12 cellular contexts compared by ENCODE assay signal in the genomic region with DNA sequence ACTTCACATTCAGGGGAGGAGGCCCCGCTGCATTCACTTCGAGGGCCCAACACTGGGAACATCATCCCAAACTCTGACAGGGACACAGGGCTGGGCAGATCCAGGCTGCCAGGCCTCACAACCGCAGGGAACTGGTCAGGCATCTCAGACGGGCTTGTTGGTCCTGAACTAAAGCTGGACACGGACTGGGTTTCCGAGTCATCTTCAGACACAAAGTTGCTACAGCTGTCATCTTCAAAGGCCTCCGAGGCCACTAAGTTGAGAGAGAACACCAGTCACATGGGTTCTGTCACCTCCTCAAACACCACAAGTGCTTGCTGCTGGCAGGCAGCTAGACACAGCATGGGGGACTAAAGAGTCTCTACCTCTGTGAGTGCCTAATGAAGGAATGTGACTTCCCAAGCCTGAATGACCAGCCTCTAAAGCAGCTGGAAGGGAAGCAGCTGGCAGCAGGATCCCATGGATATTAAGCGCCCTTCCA. TPM values are rescaled to one million over a fixed set of nuclear protein-coding genes. Genes with fewer than 3 reads are reported as not detected.
A peak's percentile ranks its signal among the peaks of the same experiment; 100 is the strongest.
DNase-seq lines count a peak whose midpoint lies in the region; ATAC-seq and TF ChIP-seq lines count a peak whose summit lies in the region.
"Had no signal": no experiment of that assay in that cellular context is flagged by ENCODE, and none has a peak within 500 bp of the region (broad histone marks: within the 10 kb centered on the region; RNA-seq: fewer than 3 reads in every experiment).

No MANE protein-coding gene starts in this region.

- no peaks in the 10 kb centered on the region for H3K27me3 ChIP-seq in upper lobe of left lung

- H3K4me3 Mint-ChIP-seq in activated naive CD4-positive, alpha-beta T cell treated with anti-CD3 and anti-CD28 coated beads, Interleukin-2, amount 50 U/mL, for 24 hours, result no peak overlapping the region
- H3K4me3 Mint-ChIP-seq in activated naive CD4-positive, alpha-beta T cell treated with anti-CD3 and anti-CD28 coated beads, Interleukin-2, amount 10 ng/mL, durations not matched to agents 7 days and 5 days, result no peak overlapping the region
- no peak overlapping the region for H3K4me3 Mint-ChIP-seq in effector memory CD8-positive, alpha-beta T cell
- H3K4me3 Mint-ChIP-seq in naive B cell, result no peak overlapping the region
- H3K4me3 Mint-ChIP-seq: activated CD4-positive, alpha-beta memory T cell treated with anti-CD3 and anti-CD28 coated beads, Interleukin-2, amount 10 ng/mL, durations not matched to agents 7 days and 5 days had no signal

- no peak for TF ChIP-seq EP300 in upper lobe of left lung (IDR thresholded peaks at IDR 0.05)

- WGBS in upper lobe of left lung, 2 donors, result 70 to 80% methylated on average over 2 to 8 of the region's 8 CpGs

- peaks cover 0 to 5% (median 3%) of the 10 kb centered on the region in 4 donors for H3K4me1 ChIP-seq in upper lobe of left lung

- peak in 1 of 4 donors; percentile 12 for TF ChIP-seq POLR2A in upper lobe of left lung (IDR thresholded peaks at IDR 0.05)

- H3K36me3 Mint-ChIP-seq in activated naive CD4-positive, alpha-beta T cell treated with anti-CD3 and anti-CD28 coated beads, Interleukin-2, amount 50 U/mL, for 24 hours, result peaks cover 14% of the 10 kb centered on the region
- peaks cover 74% of the 10 kb centered on the region for H3K36me3 Mint-ChIP-seq in activated naive CD4-positive, alpha-beta T cell treated with anti-CD3 and anti-CD28 coated beads, Interleukin-2, amount 10 ng/mL, durations not matched to agents 7 days and 5 days
- H3K36me3 Mint-ChIP-seq in effector memory CD8-positive, alpha-beta T cell (ENCODE audit: insufficient read depth), result peaks cover 77% of the 10 kb centered on the region
- peaks cover 28 to 34% of the 10 kb centered on the region in 2 donors for H3K36me3 Mint-ChIP-seq in naive B cell

- DNase-seq in activated naive CD4-positive, alpha-beta T cell treated with anti-CD3 and anti-CD28 coated beads, Interleukin-2, amount 10 ng/mL, durations not matched to agents 7 days and 5 days, result no peak
- DNase-seq in effector memory CD8-positive, alpha-beta T cell, result no peak
- DNase-seq in naive B cell (no peak), upper lobe of left lung (no peak), H4 (ENCODE audit: low spot score) (no peak)
- DNase-seq: activated CD4-positive, alpha-beta memory T cell treated with anti-CD3 and anti-CD28 coated beads, Interleukin-2, amount 10 ng/mL, durations not matched to agents 7 days and 5 days; activated gamma-delta T cell; midbrain; stimulated activated CD4-positive, alpha-beta T cell treated with anti-CD3 and anti-CD28 coated beads, Interleukin-1b, Interleukin-23, amount 100 ng/mL, for 48 hours had no signal

- H3K36me3 ChIP-seq in upper lobe of left lung, result peaks cover 23 to 98% (median 69%) of the 10 kb centered on the region in 4 donors

- no peaks in the 10 kb centered on the region for H3K9me3 ChIP-seq in upper lobe of left lung

- H3K27ac Mint-ChIP-seq in activated naive CD4-positive, alpha-beta T cell treated with anti-CD3 and anti-CD28 coated beads, Interleukin-2, amount 50 U/mL, for 24 hours, result peak overlapping the region; percentile 62
- H3K27ac Mint-ChIP-seq in activated naive CD4-positive, alpha-beta T cell treated with anti-CD3 and anti-CD28 coated beads, Interleukin-2, amount 10 ng/mL, durations not matched to agents 7 days and 5 days, result no peak overlapping the region
- peak overlapping the region; percentile 36 to 88 for H3K27ac Mint-ChIP-seq in effector memory CD8-positive, alpha-beta T cell
- H3K27ac Mint-ChIP-seq in naive B cell, result peak overlapping the region in 5 of 6 donors; percentile 12 to 71 (median 63)

- H3K27ac ChIP-seq in upper lobe of left lung, result peak overlapping the region in 1 of 4 donors; percentile 37

- no peak overlapping the region for H3K4me3 ChIP-seq in upper lobe of left lung

- H3K4me1 Mint-ChIP-seq in activated naive CD4-positive, alpha-beta T cell treated with anti-CD3 and anti-CD28 coated beads, Interleukin-2, amount 50 U/mL, for 24 hours, result peaks cover 4% of the 10 kb centered on the region
- peaks cover 3% of the 10 kb centered on the region for H3K4me1 Mint-ChIP-seq in activated naive CD4-positive, alpha-beta T cell treated with anti-CD3 and anti-CD28 coated beads, Interleukin-2, amount 10 ng/mL, durations not matched to agents 7 days and 5 days
- H3K4me1 Mint-ChIP-seq in effector memory CD8-positive, alpha-beta T cell (ENCODE audit: low read depth in 2 of 2), result peaks cover 24 to 25% of the 10 kb centered on the region in 2 donors
- H3K4me1 Mint-ChIP-seq in naive B cell, result peaks cover 5 to 19% (median 10%) of the 10 kb centered on the region in 3 donors

- no peaks in the 10 kb centered on the region for H3K9me3 Mint-ChIP-seq in activated naive CD4-positive, alpha-beta T cell treated with anti-CD3 and anti-CD28 coated beads, Interleukin-2, amount 50 U/mL, for 24 hours
- H3K9me3 Mint-ChIP-seq in activated naive CD4-positive, alpha-beta T cell treated with anti-CD3 and anti-CD28 coated beads, Interleukin-2, amount 10 ng/mL, durations not matched to agents 7 days and 5 days, result no peaks in the 10 kb centered on the region
- no peaks in the 10 kb centered on the region for H3K9me3 Mint-ChIP-seq in effector memory CD8-positive, alpha-beta T cell
- H3K9me3 Mint-ChIP-seq in naive B cell, result no peaks in the 10 kb centered on the region
- H3K9me3 Mint-ChIP-seq: activated CD4-positive, alpha-beta memory T cell treated with anti-CD3 and anti-CD28 coated beads, Interleukin-2, amount 10 ng/mL, durations not matched to agents 7 days and 5 days had no signal

- CTCF ChIA-PET in activated naive CD4-positive, alpha-beta T cell treated with anti-CD3 and anti-CD28 coated beads, Interleukin-2, amount 10 ng/mL, durations not matched to agents 7 days and 5 days (lab: Charles Lee), result interaction anchor here (0.8 to 1.2 kb wide), 3 partner anchors 11 to 54 kb away, joined by 3 to 5 read pairs (median 4); no protein-coding TSS in a partner anchor

- ATAC-seq in effector memory CD8-positive, alpha-beta T cell (replicated peaks), result no peak
- ATAC-seq in naive B cell (ENCODE audit: low read depth in 2 of 2), result no peak
- ATAC-seq in upper lobe of left lung (ENCODE audit: low FRiP score in 2 of 2), result peak; percentile 6 to 49
- no peak for ATAC-seq in GM21381 (IDR thresholded peaks at IDR 0.05; ENCODE audit: unreplicated experiment)
- no peak for ATAC-seq in HG03159 (IDR thresholded peaks at IDR 0.05; ENCODE audit: unreplicated experiment)

- no peaks in the 10 kb centered on the region for H3K27me3 Mint-ChIP-seq in activated naive CD4-positive, alpha-beta T cell treated with anti-CD3 and anti-CD28 coated beads, Interleukin-2, amount 50 U/mL, for 24 hours
- H3K27me3 Mint-ChIP-seq in activated naive CD4-positive, alpha-beta T cell treated with anti-CD3 and anti-CD28 coated beads, Interleukin-2, amount 10 ng/mL, durations not matched to agents 7 days and 5 days, result no peaks in the 10 kb centered on the region
- H3K27me3 Mint-ChIP-seq in effector memory CD8-positive, alpha-beta T cell, result no peaks in the 10 kb centered on the region
- H3K27me3 Mint-ChIP-seq in naive B cell, result no peaks in the 10 kb centered on the region
- H3K27me3 Mint-ChIP-seq: activated CD4-positive, alpha-beta memory T cell treated with anti-CD3 and anti-CD28 coated beads, Interleukin-2, amount 10 ng/mL, durations not matched to agents 7 days and 5 days had no signal

- TF ChIP-seq CTCF in upper lobe of left lung (IDR thresholded peaks at IDR 0.05), result no peak

RNA-seq across cellular contexts. Expression of a gene that starts 50.9 kb away (rescaled TPM):
- polyA plus RNA-seq in naive B cell (ENCODE audit: low read depth in 6 of 6), result 10 to 100 TPM; 19.0 to 35.7 (median 21.1) TPM
- total RNA-seq in upper lobe of left lung, result 100 to 1,000 TPM in 1 of 6 donors, 10 to 100 TPM in 5; 42.3 to 119 (median 46.2) TPM
- 14.3 and 18.8 TPM in 2 replicates for total RNA-seq in H4 (2014; rRNA removed; shearing (Covaris generic))

Comparison
In these comparisons a context has a peak if more than half of its experiments do, and no peak if none do; other contexts are left out.
1. ATAC-seq: peak in upper lobe of left lung (2 of 2); none in effector memory CD8-positive, alpha-beta T cell (single experiment), naive B cell (0 of 2), GM21381 (single experiment) and HG03159 (single experiment).